In genomic region chr19:32401992-32402391, GRCh38 we compare ENCODE assay signal across 28 cellular contexts.
"Had no signal": no experiment of that assay in that cellular context is flagged by ENCODE, and none has a peak within 500 bp of the region (broad histone marks: within the 10 kb centered on the region; RNA-seq: fewer than 3 reads in every experiment).

No MANE protein-coding gene starts in this region.

- H3K27ac ChIP-seq: ascending aorta, body of pancreas, SK-N-MC, VCaP had no signal

- H3K27ac Mint-ChIP-seq: activated CD4-positive, alpha-beta memory T cell treated with anti-CD3 and anti-CD28 coated beads for 36 hours; activated CD4-positive, alpha-beta T cell treated with anti-CD3 and anti-CD28 coated beads, Interleukin-2, amount 10 ng/mL, durations not matched to agents 7 days and 5 days; activated T-cell treated with anti-CD3 and anti-CD28 coated beads, Interleukin-2, amount 50 U/mL, for 72 hours had no signal

- DNase-seq: activated CD4-positive, alpha-beta memory T cell treated with anti-CD3 and anti-CD28 coated beads for 36 hours; activated CD4-positive, alpha-beta T cell treated with anti-CD3 and anti-CD28 coated beads, Interleukin-2, amount 10 ng/mL, durations not matched to agents 7 days and 5 days; activated CD4-positive, CD25-positive, alpha-beta regulatory T cell; activated CD8-positive, alpha-beta memory T cell treated with anti-CD3 and anti-CD28 coated beads for 24 hours; activated effector memory CD4-positive, alpha-beta T cell treated with Interleukin-2 at 50 U/mL for 16 hours; activated naive CD4-positive, alpha-beta T cell; activated T-cell treated with anti-CD3 and anti-CD28 coated beads, Interleukin-2, amount 50 U/mL, for 72 hours; amniotic stem cell; body of pancreas; Karpas-422; MM.1S; NCI-H1105; NCI-H1436; NCI-H1694 treated with DMSO at 0.1 percent for 48 hours; NCI-H2081; NCI-H510A treated with DMSO at 0.1 percent for 48 hours; NCI-H69; NK-92 treated with Interleukin-12 subunit alpha and Interleukin-12 subunit beta, amount 100 ng/mL, for 24 hours; OCI-M1; RPMI8226; T-helper 1 cell had no signal

- H3K4me3 ChIP-seq: ascending aorta, body of pancreas, SK-N-MC had no signal

- ATAC-seq: activated T-cell treated with anti-CD3 and anti-CD28 coated beads, Interleukin-2, amount 50 U/mL, for 72 hours; body of pancreas; Panc1; Right ventricle myocardium inferior had no signal

- H3K9me3 ChIP-seq: ascending aorta, body of pancreas had no signal

- H3K4me3 Mint-ChIP-seq: activated CD4-positive, alpha-beta memory T cell treated with anti-CD3 and anti-CD28 coated beads for 36 hours; activated CD4-positive, alpha-beta T cell treated with anti-CD3 and anti-CD28 coated beads, Interleukin-2, amount 10 ng/mL, durations not matched to agents 7 days and 5 days; activated T-cell treated with anti-CD3 and anti-CD28 coated beads, Interleukin-2, amount 50 U/mL, for 72 hours; central memory CD8-positive, alpha-beta T cell had no signal

- H3K27me3 Mint-ChIP-seq: activated CD4-positive, alpha-beta memory T cell treated with anti-CD3 and anti-CD28 coated beads for 36 hours; activated CD4-positive, alpha-beta T cell treated with anti-CD3 and anti-CD28 coated beads, Interleukin-2, amount 10 ng/mL, durations not matched to agents 7 days and 5 days; central memory CD8-positive, alpha-beta T cell had no signal

- H3K9me3 Mint-ChIP-seq: activated CD4-positive, alpha-beta memory T cell treated with anti-CD3 and anti-CD28 coated beads for 36 hours; activated CD4-positive, alpha-beta T cell treated with anti-CD3 and anti-CD28 coated beads, Interleukin-2, amount 10 ng/mL, durations not matched to agents 7 days and 5 days; activated T-cell treated with anti-CD3 and anti-CD28 coated beads, Interleukin-2, amount 50 U/mL, for 72 hours; central memory CD8-positive, alpha-beta T cell had no signal

- FAIRE-seq: colon had no signal

- H3K27me3 ChIP-seq: ascending aorta, body of pancreas had no signal
